11 cellular contexts compared by ENCODE assay signal in the genomic region with DNA sequence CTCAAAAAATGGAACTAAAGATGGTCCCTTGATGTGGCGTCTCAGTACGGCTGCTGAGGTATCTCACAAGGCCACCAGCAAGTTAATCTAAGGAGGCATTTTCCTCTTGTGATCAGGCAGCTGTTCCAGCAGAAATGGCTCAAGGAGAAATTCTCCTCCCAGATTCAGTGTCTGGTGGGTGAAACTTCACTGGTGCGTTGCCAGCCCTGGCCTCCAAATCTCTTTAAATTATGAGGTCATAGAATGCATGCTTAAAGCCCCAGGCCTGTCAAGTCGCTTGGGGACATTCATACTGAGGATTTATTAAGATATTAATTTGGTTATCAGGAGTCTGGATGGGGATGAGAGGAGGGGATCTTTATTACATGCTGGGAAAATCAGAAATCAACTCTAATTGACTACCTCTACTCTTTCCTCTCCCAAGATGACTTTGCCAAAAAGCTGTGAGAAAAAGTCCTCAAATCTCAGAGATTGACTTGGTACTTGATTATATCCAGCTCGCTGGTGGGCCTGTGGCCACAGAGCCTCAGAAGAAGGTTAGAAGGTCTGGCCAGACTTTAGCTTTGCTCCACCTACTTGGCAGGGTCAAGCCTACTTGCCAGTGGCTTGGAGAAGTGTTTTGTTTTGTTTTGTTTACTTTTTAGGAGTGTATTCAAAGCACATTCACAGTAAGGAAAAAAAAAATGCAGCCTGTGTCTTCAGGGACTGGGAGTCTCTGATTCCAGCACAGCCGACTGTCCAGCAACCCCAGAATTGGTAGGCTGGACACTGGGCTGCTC.
DNase-seq lines count a peak whose midpoint lies in the region; ATAC-seq and TF ChIP-seq lines count a peak whose summit lies in the region.
"Had no signal": no experiment of that assay in that cellular context is flagged by ENCODE, and none has a peak within 500 bp of the region (broad histone marks: within the 10 kb centered on the region; RNA-seq: fewer than 3 reads in every experiment).

No MANE protein-coding gene starts in this region.

- intact Hi-C loops in activated CD8-positive, alpha-beta T cell treated with anti-CD3 and anti-CD28 coated beads for 36 hours (cut with micrococcal nuclease) = no loop called here
- intact Hi-C loops in body of pancreas (cut with DNase I) (no loop called here), left lung (cut with DNase I) (no loop called here)

- TF ChIP-seq CTCF in activated CD8-positive, alpha-beta T cell treated with anti-CD3 and anti-CD28 coated beads for 36 hours (IDR thresholded peaks at IDR 0.05) = no peak
- TF ChIP-seq CTCF in body of pancreas (IDR thresholded peaks at IDR 0.05) (no peak), left lung (IDR thresholded peaks at IDR 0.05) (no peak)

- no peaks in the 10 kb centered on the region for H3K9me3 ChIP-seq in body of pancreas
- no peaks in the 10 kb centered on the region for H3K9me3 ChIP-seq in left lung

- CTCF ChIA-PET in activated CD8-positive, alpha-beta T cell treated with anti-CD3 and anti-CD28 coated beads for 36 hours (lab: Charles Lee) = interaction anchor here (1.2 kb wide), 1 partner anchor 127 kb away, joined by 3 read pairs; no protein-coding TSS in a partner anchor
- CTCF ChIA-PET in activated CD8-positive, alpha-beta T cell treated with anti-CD3 and anti-CD28 coated beads, Interleukin-2, amount 10 ng/mL, durations not matched to agents 7 days and 5 days (lab: Charles Lee) = interaction anchor here (1.5 kb wide), 1 partner anchor 63 kb away, joined by 4 read pairs; no protein-coding TSS in a partner anchor

- WGBS in body of pancreas, 2 donors = 55 to 60% methylated on average over 6 of the region's 6 CpGs

- no peaks in the 10 kb centered on the region for H3K27me3 ChIP-seq in body of pancreas
- H3K27me3 ChIP-seq in left lung = no peaks in the 10 kb centered on the region

- H3K27ac Mint-ChIP-seq in activated CD8-positive, alpha-beta T cell treated with anti-CD3 and anti-CD28 coated beads for 36 hours = peak overlapping the region; percentile 80
- no peak overlapping the region for H3K27ac Mint-ChIP-seq in activated CD8-positive, alpha-beta T cell treated with anti-CD3 and anti-CD28 coated beads, Interleukin-2, amount 10 ng/mL, durations not matched to agents 7 days and 5 days
- H3K27ac Mint-ChIP-seq in stimulated activated naive B cell treated with anti-CD40 and anti-IgM and Interleukin-4, amounts not matched to agents 10 μg/mL and 1 μg/mL and 100 μg/mL, for 72 hours = peak overlapping the region; percentile 81

- H3K9me3 Mint-ChIP-seq in activated CD8-positive, alpha-beta T cell treated with anti-CD3 and anti-CD28 coated beads for 36 hours = no peaks in the 10 kb centered on the region
- H3K9me3 Mint-ChIP-seq in activated CD8-positive, alpha-beta T cell treated with anti-CD3 and anti-CD28 coated beads, Interleukin-2, amount 10 ng/mL, durations not matched to agents 7 days and 5 days (ENCODE audit: insufficient read depth) = no peaks in the 10 kb centered on the region
- no peaks in the 10 kb centered on the region for H3K9me3 Mint-ChIP-seq in stimulated activated naive B cell treated with anti-CD40 and anti-IgM and Interleukin-4, amounts not matched to agents 10 μg/mL and 1 μg/mL and 100 μg/mL, for 72 hours

- TF ChIP-seq POLR2A in body of pancreas (IDR thresholded peaks at IDR 0.05) = no peak

- peaks cover 59% of the 10 kb centered on the region for H3K4me1 ChIP-seq in body of pancreas
- peaks cover 12 to 32% of the 10 kb centered on the region in 2 donors for H3K4me1 ChIP-seq in left lung

- POLR2A ChIA-PET in activated CD8-positive, alpha-beta T cell treated with anti-CD3 and anti-CD28 coated beads for 36 hours (lab: Charles Lee) = interaction anchor here (0.6 to 5.8 kb wide), 9 partner anchors 9 to 66 kb away, joined by 3 to 79 read pairs (median 3); no protein-coding TSS in a partner anchor
- POLR2A ChIA-PET in activated CD8-positive, alpha-beta T cell treated with anti-CD3 and anti-CD28 coated beads, Interleukin-2, amount 10 ng/mL, durations not matched to agents 7 days and 5 days (lab: Charles Lee) = interaction anchor here (0.7 to 3.5 kb wide), 4 partner anchors 8 to 64 kb away, joined by 3 to 19 read pairs (median 5); no protein-coding TSS in a partner anchor

- peak overlapping the region in 3 of 4 donors; percentile 3 to 33 (median 29) for H3K27ac ChIP-seq in body of pancreas
- H3K27ac ChIP-seq in left lung = peak overlapping the region in 1 of 2 donors; percentile 43

- peaks cover 42% of the 10 kb centered on the region for H3K36me3 Mint-ChIP-seq in activated CD8-positive, alpha-beta T cell treated with anti-CD3 and anti-CD28 coated beads for 36 hours (ENCODE audit: low read depth)
- H3K36me3 Mint-ChIP-seq in activated CD8-positive, alpha-beta T cell treated with anti-CD3 and anti-CD28 coated beads, Interleukin-2, amount 10 ng/mL, durations not matched to agents 7 days and 5 days (ENCODE audit: low read depth) = peaks cover 44% of the 10 kb centered on the region
- peaks cover 20 to 42% of the 10 kb centered on the region in 2 donors for H3K36me3 Mint-ChIP-seq in stimulated activated naive B cell treated with anti-CD40 and anti-IgM and Interleukin-4, amounts not matched to agents 10 μg/mL and 1 μg/mL and 100 μg/mL, for 72 hours

- H3K4me3 Mint-ChIP-seq in activated CD8-positive, alpha-beta T cell treated with anti-CD3 and anti-CD28 coated beads for 36 hours = no peak overlapping the region
- no peak overlapping the region for H3K4me3 Mint-ChIP-seq in activated CD8-positive, alpha-beta T cell treated with anti-CD3 and anti-CD28 coated beads, Interleukin-2, amount 10 ng/mL, durations not matched to agents 7 days and 5 days
- no peak overlapping the region for H3K4me3 Mint-ChIP-seq in stimulated activated naive B cell treated with anti-CD40 and anti-IgM and Interleukin-4, amounts not matched to agents 10 μg/mL and 1 μg/mL and 100 μg/mL, for 72 hours

- ATAC-seq in activated CD8-positive, alpha-beta T cell treated with anti-CD3 and anti-CD28 coated beads for 36 hours = no peak
- ATAC-seq in activated CD8-positive, alpha-beta T cell treated with anti-CD3 and anti-CD28 coated beads, Interleukin-2, amount 10 ng/mL, durations not matched to agents 7 days and 5 days = no peak
- ATAC-seq in body of pancreas (peak; percentile 33), left lung (peak; percentile 37), GM21825 (IDR thresholded peaks at IDR 0.05; ENCODE audit: unreplicated experiment) (no peak)
- no peak for ATAC-seq in stimulated activated naive B cell treated with anti-CD40 and anti-IgM and Interleukin-4, amounts not matched to agents 10 μg/mL and 1 μg/mL and 100 μg/mL, for 72 hours (replicated peaks)

- H3K4me1 Mint-ChIP-seq in activated CD8-positive, alpha-beta T cell treated with anti-CD3 and anti-CD28 coated beads for 36 hours (ENCODE audit: low read depth) = peaks cover 85% of the 10 kb centered on the region
- peaks cover 68% of the 10 kb centered on the region for H3K4me1 Mint-ChIP-seq in activated CD8-positive, alpha-beta T cell treated with anti-CD3 and anti-CD28 coated beads, Interleukin-2, amount 10 ng/mL, durations not matched to agents 7 days and 5 days (ENCODE audit: low read depth)
- peaks cover 44 to 70% of the 10 kb centered on the region in 2 donors for H3K4me1 Mint-ChIP-seq in stimulated activated naive B cell treated with anti-CD40 and anti-IgM and Interleukin-4, amounts not matched to agents 10 μg/mL and 1 μg/mL and 100 μg/mL, for 72 hours

- DNase-seq in activated CD8-positive, alpha-beta T cell treated with anti-CD3 and anti-CD28 coated beads for 36 hours = no peak
- DNase-seq in activated CD8-positive, alpha-beta T cell treated with anti-CD3 and anti-CD28 coated beads, Interleukin-2, amount 10 ng/mL, durations not matched to agents 7 days and 5 days = no peak
- DNase-seq in body of pancreas (peak in 3 of 4 donors; percentile 46 to 59 (median 52)), left lung (no peak), SIG-M5 (lab: John Stamatoyannopoulos, UW) (no peak), NCI-H748 (lab: John Stamatoyannopoulos, UW; ENCODE audit: unreplicated experiment) (no peak)
- DNase-seq in stimulated activated naive B cell treated with anti-CD40 and anti-IgM and Interleukin-4, amounts not matched to agents 10 μg/mL and 1 μg/mL and 100 μg/mL, for 72 hours = no peak
- DNase-seq: activated gamma-delta T cell treated with Interleukin-2 at 50 U/mL for 16 hours; NCI-H526 treated with DMSO at 0.1 percent for 48 hours; stimulated activated CD4-positive, alpha-beta T cell treated with anti-CD3 and anti-CD28 coated beads, Interleukin-1b, Interleukin-23, amount 100 ng/mL, for 48 hours had no signal

- H3K27me3 Mint-ChIP-seq in activated CD8-positive, alpha-beta T cell treated with anti-CD3 and anti-CD28 coated beads for 36 hours = no peaks in the 10 kb centered on the region
- no peaks in the 10 kb centered on the region for H3K27me3 Mint-ChIP-seq in activated CD8-positive, alpha-beta T cell treated with anti-CD3 and anti-CD28 coated beads, Interleukin-2, amount 10 ng/mL, durations not matched to agents 7 days and 5 days (ENCODE audit: low read depth)
- no peaks in the 10 kb centered on the region for H3K27me3 Mint-ChIP-seq in stimulated activated naive B cell treated with anti-CD40 and anti-IgM and Interleukin-4, amounts not matched to agents 10 μg/mL and 1 μg/mL and 100 μg/mL, for 72 hours

- no peak overlapping the region for H3K4me3 ChIP-seq in body of pancreas
- H3K4me3 ChIP-seq in left lung = no peak overlapping the region

- H3K36me3 ChIP-seq in body of pancreas (replicated peaks in 1 of 2; ENCODE audit: insufficient read depth in 1 of 2, low read depth in 2 of 2) (no peaks in the 10 kb centered on the region), left lung (no peaks in the 10 kb centered on the region)

Comparison
In these comparisons a context has a peak if more than half of its experiments do, and no peak if none do; other contexts are left out.
1. ATAC-seq: peak in body of pancreas (single experiment) and left lung (single experiment); none in activated CD8-positive, alpha-beta T cell treated with anti-CD3 and anti-CD28 coated beads for 36 hours (single experiment), activated CD8-positive, alpha-beta T cell treated with anti-CD3 and anti-CD28 coated beads, Interleukin-2, amount 10 ng/mL, durations not matched to agents 7 days and 5 days (single experiment), stimulated activated naive B cell treated with anti-CD40 and anti-IgM and Interleukin-4, amounts not matched to agents 10 μg/mL and 1 μg/mL and 100 μg/mL, for 72 hours (0 of 2) and GM21825 (single experiment).
2. DNase-seq: peak in body of pancreas (3 of 4); none in activated CD8-positive, alpha-beta T cell treated with anti-CD3 and anti-CD28 coated beads for 36 hours (single experiment), activated CD8-positive, alpha-beta T cell treated with anti-CD3 and anti-CD28 coated beads, Interleukin-2, amount 10 ng/mL, durations not matched to agents 7 days and 5 days (single experiment), left lung (0 of 2), stimulated activated naive B cell treated with anti-CD40 and anti-IgM and Interleukin-4, amounts not matched to agents 10 μg/mL and 1 μg/mL and 100 μg/mL, for 72 hours (single experiment), SIG-M5 (single experiment) and NCI-H748 (single experiment).